In the genomic region with DNA sequence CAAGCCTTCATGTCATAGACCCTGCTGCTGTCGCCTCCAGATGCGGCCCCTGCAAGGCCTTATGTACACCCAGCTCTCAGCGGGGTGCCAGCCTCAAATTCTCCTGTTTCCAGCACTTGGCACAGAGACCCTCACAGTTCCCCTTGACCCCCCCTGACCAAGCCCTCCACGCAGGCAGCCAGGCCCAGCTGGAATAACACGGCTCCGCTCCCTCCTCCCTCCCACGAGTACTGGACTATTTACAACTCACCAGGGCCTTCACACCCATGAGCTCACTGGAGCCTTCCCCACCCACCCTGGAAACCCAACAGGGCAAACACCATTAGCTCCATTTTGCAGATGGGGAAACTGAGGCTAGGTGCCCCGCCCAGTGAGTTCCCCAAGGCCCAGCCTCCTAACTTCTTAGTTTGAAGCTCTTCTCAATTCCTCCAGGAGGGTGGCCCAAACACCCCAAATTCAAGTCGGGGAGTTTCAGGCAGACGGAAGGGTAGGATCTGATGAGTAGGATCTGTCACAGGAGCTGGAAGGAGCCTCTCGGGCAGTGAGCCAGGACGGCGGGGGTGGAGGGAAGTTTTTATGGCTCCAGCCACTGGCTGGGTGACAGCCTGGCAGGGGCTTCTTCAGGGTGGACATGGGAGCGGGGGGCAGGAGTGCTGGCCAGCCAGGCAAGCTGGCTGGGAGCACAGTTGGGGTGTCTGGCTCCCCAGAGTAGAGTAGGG, we compare ENCODE assay signal across 14 cellular contexts. TPM values are rescaled to one million over a fixed set of nuclear protein-coding genes. Genes with fewer than 3 reads are reported as not detected.
DNase-seq lines count a peak whose midpoint lies in the region; ATAC-seq, FAIRE-seq and TF ChIP-seq lines count a peak whose summit lies in the region.
"Had no signal": no experiment of that assay in that cellular context is flagged by ENCODE, and none has a peak within 500 bp of the region (broad histone marks: within the 10 kb centered on the region; RNA-seq: fewer than 3 reads in every experiment).

No MANE protein-coding gene starts in this region.

- TF ChIP-seq CTCF in right atrium auricular region (IDR thresholded peaks at IDR 0.05), result no peak
- no peak for TF ChIP-seq CTCF in lower lobe of right lung (IDR thresholded peaks at IDR 0.05)
- TF ChIP-seq CTCF in coronary artery (IDR thresholded peaks at IDR 0.05), result no peak

- H3K27ac ChIP-seq in right atrium auricular region (no peak overlapping the region), lower lobe of right lung (no peak overlapping the region), coronary artery (no peak overlapping the region)
- H3K27ac ChIP-seq: A549 had no signal

- no peak for FAIRE-seq in urothelium cell line (lab: Jason Lieb, UNC)

- no peak overlapping the region for H3K4me3 ChIP-seq in right atrium auricular region
- no peak overlapping the region for H3K4me3 ChIP-seq in lower lobe of right lung
- no peak overlapping the region for H3K4me3 ChIP-seq in coronary artery
- H3K4me3 ChIP-seq: A549, HAP-1 had no signal

- H3K9me3 ChIP-seq in right atrium auricular region (no peaks in the 10 kb centered on the region), lower lobe of right lung (no peaks in the 10 kb centered on the region)
- H3K9me3 ChIP-seq: A549, HAP-1 had no signal

- H3K36me3 ChIP-seq in right atrium auricular region, result no peaks in the 10 kb centered on the region
- H3K36me3 ChIP-seq in lower lobe of right lung, result no peaks in the 10 kb centered on the region
- H3K36me3 ChIP-seq: HAP-1 had no signal

- no peaks in the 10 kb centered on the region for H3K4me1 ChIP-seq in right atrium auricular region
- no peaks in the 10 kb centered on the region for H3K4me1 ChIP-seq in lower lobe of right lung
- H3K4me1 ChIP-seq: HAP-1 had no signal

- DNase-seq in Right ventricle myocardium inferior (ENCODE audit: missing footprints), result peak; percentile 32
- DNase-seq in right atrium auricular region (ENCODE audit: low spot score), result no peak
- peak; percentile 34 for DNase-seq in NCI-H69 (lab: John Stamatoyannopoulos, UW)
- peak; percentile 54 for DNase-seq in left kidney (ENCODE audit: low read depth, low spot score)
- peak; percentile 62 for DNase-seq in urothelium cell line (ENCODE audit: low spot score)
- DNase-seq in lower lobe of right lung, result no peak
- DNase-seq in NCI-H1694 treated with DMSO at 0.1 percent for 48 hours (lab: John Stamatoyannopoulos, UW), result no peak
- no peak for DNase-seq in coronary artery (ENCODE audit: low spot score)
- DNase-seq: NCI-H1436 treated with DMSO at 0.1 percent for 48 hours, NCI-H2081 treated with DMSO at 0.1 percent for 48 hours, NCI-H226, Right ventricle myocardium superior had no signal

- ATAC-seq in Right ventricle myocardium inferior (no peak), lower lobe of right lung (no peak)

- no peaks in the 10 kb centered on the region for H3K27me3 ChIP-seq in right atrium auricular region
- peaks cover 42% of the 10 kb centered on the region for H3K27me3 ChIP-seq in lower lobe of right lung (ENCODE audit: low read depth)

- intact Hi-C loops in Right ventricle myocardium inferior (cut with DNase I) (loop anchor here (5.0 kb wide), 1 partner anchor 46 kb away; a partner anchor contains a TSS), lower lobe of right lung (cut with DNase I) (no loop called here)

RNA-seq across cellular contexts. Expression of a gene that starts 17.5 kb away (rescaled TPM):
- total RNA-seq in Right ventricle myocardium inferior (not detected), right atrium auricular region (under 1 TPM in 1 of 2 donors, not detected in 1; 0.71 TPM), lower lobe of right lung (3.0 TPM)
- total RNA-seq: Right ventricle myocardium superior had no signal

RNA-seq across cellular contexts. Expression of a gene that starts 43.5 kb away (rescaled TPM):
- total RNA-seq in Right ventricle myocardium inferior, result not detected
- total RNA-seq in right atrium auricular region, result under 1 TPM in 1 of 2 donors, not detected in 1; 0.12 TPM
- total RNA-seq in lower lobe of right lung, result 0.38 TPM
- total RNA-seq: Right ventricle myocardium superior had no signal

Comparison
In these comparisons a context has a peak if more than half of its experiments do, and no peak if none do; other contexts are left out.
1. DNase-seq: peak in Right ventricle myocardium inferior (single experiment), NCI-H69 (single experiment), left kidney (single experiment) and urothelium cell line (single experiment); none in right atrium auricular region (single experiment), lower lobe of right lung (single experiment), NCI-H1694 treated with DMSO at 0.1 percent for 48 hours (single experiment) and coronary artery (single experiment).